In the genomic region with DNA sequence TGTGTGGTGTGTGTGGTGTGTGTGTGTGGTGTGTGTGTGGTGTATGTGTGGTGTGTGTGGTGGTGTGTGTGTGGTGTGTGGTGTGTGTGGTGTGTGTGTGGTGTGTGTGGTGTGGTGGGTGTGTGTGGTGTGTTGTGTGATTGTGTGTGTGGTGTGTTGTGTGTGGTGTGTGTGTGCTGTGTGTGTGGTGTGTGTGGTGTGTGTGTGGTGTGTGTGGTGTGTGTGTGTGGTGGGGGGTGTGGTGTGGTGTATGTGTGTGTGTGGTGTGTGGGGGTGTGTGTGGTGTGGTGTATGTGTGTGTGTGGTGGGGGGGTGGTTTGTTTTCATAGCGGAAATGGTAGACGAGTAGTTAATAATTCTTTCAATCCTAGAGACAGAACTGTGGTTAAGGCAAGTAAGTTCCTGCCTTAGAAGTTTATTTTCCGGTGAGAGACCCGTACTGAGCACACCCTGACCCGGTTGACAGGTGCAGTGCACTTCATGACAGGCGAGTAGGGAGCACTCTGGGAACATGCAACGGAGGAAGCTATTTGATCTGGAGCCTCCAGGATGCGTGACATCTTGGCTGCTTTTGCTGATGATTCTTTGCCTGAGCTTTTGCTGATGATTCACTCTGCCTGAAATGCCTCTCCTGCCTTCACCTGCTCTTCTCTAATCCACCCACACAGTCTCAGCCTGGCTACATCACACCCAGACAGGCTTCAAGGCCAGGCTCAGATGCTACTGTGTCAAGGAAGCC, we compare ENCODE assay signal across 8 cellular contexts. TPM values are rescaled to one million over a fixed set of nuclear protein-coding genes. Genes with fewer than 3 reads are reported as not detected.
DNase-seq lines count a peak whose midpoint lies in the region; ATAC-seq, FAIRE-seq and TF ChIP-seq lines count a peak whose summit lies in the region.

No MANE protein-coding gene starts in this region.

- TF ChIP-seq CTCF in foreskin keratinocyte (conservative IDR thresholded peaks at IDR 0.05) (peak; percentile 32), D721Med (IDR thresholded peaks at IDR 0.05; ENCODE audit: insufficient read depth, missing control alignments) (no peak), heart left ventricle (IDR thresholded peaks at IDR 0.05) (no peak)

- DNase-seq in T-cell, result peak in 27 of 34 experiments; percentile 3 to 50 (median 30)
- DNase-seq in foreskin keratinocyte, result peak; percentile 97 to 99
- DNase-seq in D721Med (ENCODE audit: insufficient read length, low spot score), result no peak
- DNase-seq in heart left ventricle, result no peak
- no peak for DNase-seq in NOMO-1 treated with dmso at 0.1 percent for 144 hours (lab: John Stamatoyannopoulos, UW; ENCODE audit: unreplicated experiment)

- TF ChIP-seq POLR2A in heart left ventricle (IDR thresholded peaks at IDR 0.05), result no peak

- H3K4me3 ChIP-seq in thymus (ENCODE audit: low read length) (no peak overlapping the region), heart left ventricle (no peak overlapping the region)

- ATAC-seq in GM18499 (IDR thresholded peaks at IDR 0.05; ENCODE audit: insufficient read depth, unreplicated experiment), result peak; percentile 74
- peak; percentile 84 for ATAC-seq in HG02678 (IDR thresholded peaks at IDR 0.05; ENCODE audit: unreplicated experiment)
- ATAC-seq in T-cell (replicated peaks in 1 of 4), result peak in 3 of 4 experiments; percentile 70 to 96 (median 85)
- peak; percentile 66 for ATAC-seq in foreskin keratinocyte
- no peak for ATAC-seq in heart left ventricle

- H3K4me3 Mint-ChIP-seq in T-cell, result peak overlapping the region in 2 of 3 donors; percentile 53 to 57

- no peaks in the 10 kb centered on the region for H3K9me3 ChIP-seq in thymus (ENCODE audit: control insufficient read depth)
- H3K9me3 ChIP-seq in heart left ventricle, result no peaks in the 10 kb centered on the region

- intact Hi-C loops in heart left ventricle (cut with DNase I), result no loop called here

- H3K9me3 Mint-ChIP-seq in T-cell, result peaks cover 0 to 4% (median 0%) of the 10 kb centered on the region in 3 donors

- POLR2A ChIA-PET in T-cell (lab: Charles Lee), result no interaction called here

- H3K4me1 ChIP-seq in foreskin keratinocyte (peaks cover 45% of the 10 kb centered on the region), thymus (ENCODE audit: control insufficient read depth, insufficient read depth, low read length) (peaks cover 5% of the 10 kb centered on the region), heart left ventricle (no peaks in the 10 kb centered on the region)

- CTCF ChIA-PET in T-cell (lab: Charles Lee), result no interaction called here

- H3K4me1 Mint-ChIP-seq in T-cell, result peaks cover 4 to 63% (median 52%) of the 10 kb centered on the region in 3 donors

- no peaks in the 10 kb centered on the region for H3K36me3 ChIP-seq in thymus (ENCODE audit: control insufficient read depth, insufficient read depth)
- no peaks in the 10 kb centered on the region for H3K36me3 ChIP-seq in heart left ventricle

- FAIRE-seq in D721Med (lab: Jason Lieb, UNC), result no peak

- H3K36me3 Mint-ChIP-seq in T-cell, result no peaks in the 10 kb centered on the region

- H3K27ac ChIP-seq in foreskin keratinocyte (peak overlapping the region; percentile 97), thymus (ENCODE audit: low read depth) (peak overlapping the region; percentile 75), heart left ventricle (no peak overlapping the region)

- H3K27me3 ChIP-seq in foreskin keratinocyte, result no peaks in the 10 kb centered on the region
- no peaks in the 10 kb centered on the region for H3K27me3 ChIP-seq in thymus (ENCODE audit: control insufficient read depth, insufficient read depth)
- H3K27me3 ChIP-seq in heart left ventricle, result peaks cover 0 to 31% (median 0%) of the 10 kb centered on the region in 9 donors

- no peaks in the 10 kb centered on the region for H3K27me3 Mint-ChIP-seq in T-cell

- WGBS in thymus, result 1% methylated on average over 8 of the region's 8 CpGs
- 64 to 75% (median 68%) methylated on average over 8 of the region's 8 CpGs for WGBS in heart left ventricle, 4 donors

- peak overlapping the region in 1 of 2 donors; percentile 93 for H3K27ac Mint-ChIP-seq in T-cell

RNA-seq across cellular contexts. Expression of a gene that starts 21.7 kb away (rescaled TPM):
- not detected for total RNA-seq in T-cell
- 85.9 and 95.1 TPM in 2 replicates for total RNA-seq in foreskin keratinocyte
- polyA plus RNA-seq in foreskin keratinocyte, result 26.4 and 26.8 TPM in 2 replicates
- polyA plus RNA-seq in thymus, result 2.7 TPM
- under 1 TPM in 6 of 9 donors, not detected in 3; 0.02 to 0.18 (median 0.06) TPM for total RNA-seq in heart left ventricle
- under 1 TPM; 0.01 to 0.04 TPM for polyA plus RNA-seq in heart left ventricle

Comparison
In these comparisons a context has a peak if more than half of its experiments do, and no peak if none do; other contexts are left out.
1. ATAC-seq: peak in GM18499 (single experiment), HG02678 (single experiment), T-cell (3 of 4) and foreskin keratinocyte (single experiment); none in heart left ventricle (0 of 4).
2. DNase-seq: peak in T-cell (27 of 34) and foreskin keratinocyte (2 of 2); none in D721Med (single experiment), heart left ventricle (0 of 5) and NOMO-1 treated with dmso at 0.1 percent for 144 hours (single experiment).
3. H3K27ac ChIP-seq: peak in foreskin keratinocyte (single experiment) and thymus (single experiment); none in heart left ventricle (0 of 12).
4. RNA of a gene that starts 21.7 kb away (total RNA-seq): 85.9 to 95.1 TPM in foreskin keratinocyte; 0.02 to 0.18 TPM in heart left ventricle and not detected in T-cell; every median in the first group is over 10 times any median in the second.